Comparison of ENCODE assay signal across 15 cellular contexts in genomic region chr21:45258476-45258875, GRCh38. TPM values are rescaled to one million over a fixed set of nuclear protein-coding genes. Genes with fewer than 3 reads are reported as not detected.
A peak's percentile ranks its signal among the peaks of the same experiment; 100 is the strongest.
DNase-seq lines count a peak whose midpoint lies in the region; ATAC-seq, FAIRE-seq and TF ChIP-seq lines count a peak whose summit lies in the region.
"Had no signal": no experiment of that assay in that cellular context is flagged by ENCODE, and none has a peak within 500 bp of the region (broad histone marks: within the 10 kb centered on the region; RNA-seq: fewer than 3 reads in every experiment).

No MANE protein-coding gene starts in this region.

- no peak overlapping the region for H3K4me2 ChIP-seq in K562 (ENCODE audit: insufficient read depth, low read length)
- H3K4me2 ChIP-seq: GM23338, KMS-11 had no signal

- no peak for TF ChIP-seq POLR2A in K562 (conservative IDR thresholded peaks at IDR 0.05)

- TF ChIP-seq EP300 in K562 (IDR thresholded peaks at IDR 0.05; ENCODE audit: low read length): no peak

- TF ChIP-seq CTCF in right atrium auricular region (IDR thresholded peaks at IDR 0.05) (no peak), K562 (IDR thresholded peaks at IDR 0.05 in 2 of 3, conservative IDR thresholded peaks at IDR 0.05 in 1 of 3; ENCODE audit: insufficient read depth in 2 of 3, low read depth in 1 of 3, low read length in 3 of 3) (no peak), lower lobe of right lung (IDR thresholded peaks at IDR 0.05) (no peak)

- H3K9me3 ChIP-seq in right atrium auricular region (no peaks in the 10 kb centered on the region), K562 (replicated peaks; ENCODE audit: control insufficient read depth, insufficient read depth, low read depth, low read length) (no peaks in the 10 kb centered on the region), lower lobe of right lung (no peaks in the 10 kb centered on the region)

- no peak for FAIRE-seq in K562 (lab: Jason Lieb, UNC)
- FAIRE-seq: islet of Langerhans had no signal

- H3K9me1 ChIP-seq in K562 (ENCODE audit: control insufficient read depth, insufficient read depth, low read length): no peaks in the 10 kb centered on the region

- DNase-seq in right atrium auricular region (ENCODE audit: low spot score): peak; percentile 55
- DNase-seq in left ventricle myocardium superior: no peak
- DNase-seq in K562 (ENCODE audit: extremely low read depth in 1 of 4, low spot score in 3 of 4): no peak
- DNase-seq in lower lobe of right lung: peak; percentile 39
- no peak for DNase-seq in DMS153 treated with DMSO at 0.1 percent for 48 hours (lab: John Stamatoyannopoulos, UW; ENCODE audit: unreplicated experiment)
- no peak for DNase-seq in AG20443 (ENCODE audit: low spot score)
- DNase-seq in NK-92 treated with Interleukin-12 subunit alpha and Interleukin-12 subunit beta, amount 100 ng/mL, for 24 hours (lab: John Stamatoyannopoulos, UW): no peak
- DNase-seq: activated naive CD8-positive, alpha-beta T cell treated with anti-CD3 and anti-CD28 coated beads, Interleukin-2, amount 50 U/mL, for 24 hours; AML-193; effector CD4-positive, alpha-beta T cell; NCI-H1092 treated with DMSO at 0.1 percent for 48 hours had no signal

- CTCF ChIA-PET in K562 (lab: Yijun Ruan, JAX; ENCODE audit: low intra/inter-chr PET ratio): no interaction called here

- ATAC-seq in left ventricle myocardium superior: no peak
- no peak for ATAC-seq in K562
- ATAC-seq in lower lobe of right lung: no peak
- no peak for ATAC-seq in HG02870 (IDR thresholded peaks at IDR 0.05; ENCODE audit: unreplicated experiment)
- ATAC-seq: activated naive CD8-positive, alpha-beta T cell treated with anti-CD3 and anti-CD28 coated beads, Interleukin-2, amount 50 U/mL, for 24 hours had no signal

- BruUV-seq in K562 (replicated peaks; lab: Mats Ljungman, UMichigan): no TSS peak

- peaks cover 5% of the 10 kb centered on the region for H3K36me3 ChIP-seq in right atrium auricular region
- H3K36me3 ChIP-seq in K562 (ENCODE audit: control insufficient read depth, insufficient read depth, low read length): peaks cover 2% of the 10 kb centered on the region; the same call in 1 of the 3 replicates
- peaks cover 8% of the 10 kb centered on the region for H3K36me3 ChIP-seq in lower lobe of right lung

- no peak overlapping the region for H3K9ac ChIP-seq in K562 (ENCODE audit: insufficient read depth in 1 of 2, low read depth in 2 of 2, low read length in 2 of 2)
- H3K9ac ChIP-seq: KMS-11 had no signal

- POLR2A ChIA-PET in K562 (lab: Yijun Ruan, JAX): interaction anchor here (0.6 to 0.9 kb wide), 3 partner anchors 13 to 192 kb away, joined by 3 read pairs; no protein-coding TSS in a partner anchor

- H3K4me3 ChIP-seq in right atrium auricular region (no peak overlapping the region), K562 (no peak overlapping the region), lower lobe of right lung (no peak overlapping the region)
- H3K4me3 ChIP-seq: GM23338 had no signal

- H3K27ac ChIP-seq in right atrium auricular region (no peak overlapping the region), K562 (ENCODE audit: extremely low read depth, low read depth, low read length) (no peak overlapping the region), lower lobe of right lung (no peak overlapping the region)
- H3K27ac ChIP-seq: KMS-11 had no signal

- H4K20me1 ChIP-seq in K562 (replicated peaks; ENCODE audit: control insufficient read depth, insufficient read depth, low read length): peaks cover 24% of the 10 kb centered on the region; the same call in 1 of the 2 replicates

- 21% methylated on average over 19 of the region's 19 CpGs for WGBS in K562 (ENCODE audit: insufficient coverage, low coverage, missing lambda C conversion rate)

- in situ Hi-C loops in K562 (cut with MboI): no loop called here

- H3K4me1 ChIP-seq in right atrium auricular region (peaks cover 0 to 10% of the 10 kb centered on the region in 2 donors), K562 (replicated peaks in 1 of 2; ENCODE audit: control insufficient read depth in 2 of 2, insufficient read depth in 2 of 2, low read length in 2 of 2) (peaks cover 23 to 42% of the 10 kb centered on the region in 2 experiments), lower lobe of right lung (peaks cover 10% of the 10 kb centered on the region)

- intact Hi-C loops in left ventricle myocardium superior (cut with micrococcal nuclease) (no loop called here), K562 (cut with micrococcal nuclease) (no loop called here), lower lobe of right lung (cut with DNase I) (no loop called here)

- TF ChIP-seq RAD21 in K562 (CRISPR knock-in tag; conservative IDR thresholded peaks at IDR 0.05 in 1 of 2, IDR thresholded peaks at IDR 0.05 in 1 of 2): no peak

- H3K27me3 ChIP-seq in right atrium auricular region: no peaks in the 10 kb centered on the region
- H3K27me3 ChIP-seq in K562 (ENCODE audit: control insufficient read depth in 2 of 2, insufficient read depth in 2 of 2, low read length in 2 of 2): peaks cover 20 to 42% of the 10 kb centered on the region in 2 experiments; a peak in 4 of 5 replicates
- peaks cover 31% of the 10 kb centered on the region for H3K27me3 ChIP-seq in lower lobe of right lung (ENCODE audit: low read depth)

- no peaks in the 10 kb centered on the region for H3K79me2 ChIP-seq in K562 (ENCODE audit: control insufficient read depth, insufficient read depth, low read length)

- H2AFZ ChIP-seq in K562 (ENCODE audit: low read depth, low read length): no peak overlapping the region
- H2AFZ ChIP-seq: GM23338 had no signal

TF ChIP-seq in K562, 482 proteins besides CTCF, POLR2A, EP300 and RAD21:
- no peak for TF ChIP-seq GTF2E2 (tag; IDR thresholded peaks at IDR 0.05)
- TF ChIP-seq KHSRP (IDR thresholded peaks at IDR 0.05): no peak
- no peak for TF ChIP-seq TEAD1 (CRISPR knock-in tag; IDR thresholded peaks at IDR 0.05)
- TF ChIP-seq TCFL5 (CRISPR knock-in tag; conservative IDR thresholded peaks at IDR 0.05): no peak
- TF ChIP-seq BHLHE40 (IDR thresholded peaks at IDR 0.05; ENCODE audit: low read length): peak; percentile 51; the same call in 1 of the 2 replicates
- TF ChIP-seq SNAPC5 (CRISPR knock-in tag; IDR thresholded peaks at IDR 0.05): no peak
- TF ChIP-seq ATF1 (CRISPR knock-in tag; IDR thresholded peaks at IDR 0.05): no peak
- TF ChIP-seq ATF1 (tag; IDR thresholded peaks at IDR 0.05): no peak
- no peak for TF ChIP-seq TFAM (CRISPR knock-in tag; conservative IDR thresholded peaks at IDR 0.05)

RNA-seq across cellular contexts. Expression of gene POFUT2, which starts 29.2 kb away (rescaled TPM):
- total RNA-seq in right atrium auricular region (10 to 100 TPM in 1 of 2 donors, 1 to 10 TPM in 1; 5.8 to 12.0 TPM), left ventricle myocardium superior (15.7 TPM), K562 (2014; rRNA removed) (11.0 and 16.7 TPM in 2 replicates), K562 (2014; rRNA removed; fragmentation: Illumina TruSeq; extraction: Trizol) (7.6 and 9.2 TPM in 2 replicates), K562 (2015; rRNA removed; fragmentation: Illumina TruSeq; extraction: Trizol) (9.2 and 9.5 TPM in 2 replicates), K562 (2021) (24.2 and 24.6 TPM in 2 replicates), lower lobe of right lung (29.1 TPM)
- total RNA-seq in K562 (2011; cell fraction: chromatin; rRNA removed; ENCODE audit: low replicate concordance): 120 and 232 TPM in 2 replicates
- 126 and 138 TPM in 2 replicates for total RNA-seq in K562 (2011; cell fraction: nucleolus; rRNA removed)
- 113 and 131 TPM in 2 replicates for total RNA-seq in K562 (2011; cell fraction: nucleoplasm; rRNA removed)
- polyA plus RNA-seq in K562 (2011; rRNA removed) (15.6 and 25.2 TPM in 2 replicates), K562 (2014; fragmentation: Illumina TruSeq; extraction: Trizol) (18.0 and 21.0 TPM in 2 replicates), K562 (2014; fragmentation: Nextera tagmentation; extraction: Ambion mirVana) (1 to 10 TPM; 1.1 to 2.9 TPM), K562 (2014; rRNA removed) (18.3 and 21.2 TPM in 2 replicates)
- 9.5 and 12.5 TPM in 2 replicates for polyA plus RNA-seq in K562 (2011; cell fraction: cytosol; rRNA removed)
- polyA plus RNA-seq in K562 (2011; cell fraction: nucleus; rRNA removed): 152 and 163 TPM in 2 replicates
- 16.7 and 35.4 TPM in 2 replicates for polyA plus RNA-seq in K562 (2012)
- 6.4 and 6.5 TPM in 2 replicates for polyA minus RNA-seq in K562 (2011; rRNA and poly(A)+ RNA removed)
- polyA minus RNA-seq in K562 (2011; cell fraction: cytosol; rRNA and poly(A)+ RNA removed): 3.6 and 8.4 TPM in 2 replicates
- 33.5 and 49.3 TPM in 2 replicates for polyA minus RNA-seq in K562 (2011; cell fraction: nucleus; rRNA and poly(A)+ RNA removed)

Comparison
In these comparisons a context has a peak if more than half of its experiments do, and no peak if none do; other contexts are left out.
1. DNase-seq: peak in right atrium auricular region (single experiment) and lower lobe of right lung (single experiment); none in left ventricle myocardium superior (single experiment), K562 (0 of 4), DMS153 treated with DMSO at 0.1 percent for 48 hours (single experiment), AG20443 (single experiment) and NK-92 treated with Interleukin-12 subunit alpha and Interleukin-12 subunit beta, amount 100 ng/mL, for 24 hours (single experiment).